ENCODE assay signal across 23 cellular contexts in the genomic region with DNA sequence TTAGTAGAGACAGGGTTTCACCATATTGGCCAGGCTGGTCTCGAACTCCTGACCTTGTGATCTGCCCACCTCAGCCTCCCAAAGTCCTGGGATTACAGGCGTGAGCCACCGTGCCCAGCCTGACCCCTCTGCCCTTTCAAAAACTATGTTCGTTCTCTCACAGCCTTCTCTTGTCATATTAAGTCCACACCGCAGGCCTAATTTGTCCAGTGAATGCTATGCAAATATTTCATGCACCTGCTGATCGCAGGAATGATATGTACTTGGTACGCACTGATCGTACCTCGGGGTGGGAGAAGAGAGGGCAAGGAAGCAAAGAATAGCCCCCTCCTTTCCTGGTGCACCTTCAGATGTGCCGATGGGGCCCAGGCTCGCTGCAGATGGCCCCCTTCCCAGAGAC. TPM values are rescaled to one million over a fixed set of nuclear protein-coding genes. Genes with fewer than 3 reads are reported as not detected.
A peak's percentile ranks its signal among the peaks of the same experiment; 100 is the strongest.
DNase-seq lines count a peak whose midpoint lies in the region; ATAC-seq and TF ChIP-seq lines count a peak whose summit lies in the region.
"Had no signal": no experiment of that assay in that cellular context is flagged by ENCODE, and none has a peak within 500 bp of the region (broad histone marks: within the 10 kb centered on the region; RNA-seq: fewer than 3 reads in every experiment).

No MANE protein-coding gene starts in this region.

- H3K27ac ChIP-seq in VCaP, result peak overlapping the region; percentile 62
- H3K27ac ChIP-seq in neuronal stem cell (replicated peaks; ENCODE audit: low read length), result no peak overlapping the region
- H3K27ac ChIP-seq: 22Rv1, BLaER1 had no signal

- no peak overlapping the region for H3K27ac Mint-ChIP-seq in MCF 10A (ENCODE audit: low read depth, unreplicated experiment)
- no peak overlapping the region for H3K27ac Mint-ChIP-seq in effector memory CD8-positive, alpha-beta T cell
- H3K27ac Mint-ChIP-seq: CD4-positive, alpha-beta memory T cell; HFFc6 had no signal

- peaks cover 5% of the 10 kb centered on the region for H3K36me3 Mint-ChIP-seq in MCF 10A (ENCODE audit: insufficient read depth, unreplicated experiment)
- H3K36me3 Mint-ChIP-seq in effector memory CD8-positive, alpha-beta T cell (ENCODE audit: insufficient read depth), result peaks cover 2% of the 10 kb centered on the region
- H3K36me3 Mint-ChIP-seq: CD4-positive, alpha-beta memory T cell had no signal

- no TSS peak for BruUV-seq in MCF 10A (replicated peaks; lab: Mats Ljungman, UMichigan)

- peaks cover 0 to 2% of the 10 kb centered on the region in 2 donors for H3K9me3 ChIP-seq in neuronal stem cell (replicated peaks in 1 of 2; ENCODE audit: control insufficient read depth in 2 of 2, insufficient read depth in 1 of 2, low read depth in 1 of 2, low read length in 2 of 2)
- H3K9me3 ChIP-seq: BLaER1 had no signal

- no peaks in the 10 kb centered on the region for H3K4me1 Mint-ChIP-seq in MCF 10A (ENCODE audit: insufficient read depth, unreplicated experiment)
- peaks cover 3% of the 10 kb centered on the region in 2 donors for H3K4me1 Mint-ChIP-seq in effector memory CD8-positive, alpha-beta T cell (ENCODE audit: low read depth in 2 of 2)

- H4K8ac ChIP-seq in neuronal stem cell (ENCODE audit: low read depth, low read length), result no peak overlapping the region

- no peaks in the 10 kb centered on the region for H3K27me3 Mint-ChIP-seq in MCF 10A (ENCODE audit: insufficient read depth, unreplicated experiment)
- H3K27me3 Mint-ChIP-seq in effector memory CD8-positive, alpha-beta T cell, result no peaks in the 10 kb centered on the region
- H3K27me3 Mint-ChIP-seq: CD4-positive, alpha-beta memory T cell had no signal

- H3K79me1 ChIP-seq in neuronal stem cell (ENCODE audit: low read depth, low read length), result peaks cover 5% of the 10 kb centered on the region

- TF ChIP-seq CTCF in MCF 10A (IDR thresholded peaks at IDR 0.05; ENCODE audit: unreplicated experiment) (no peak), VCaP (conservative IDR thresholded peaks at IDR 0.05) (no peak)

- no peak for ATAC-seq in effector memory CD8-positive, alpha-beta T cell (replicated peaks)
- ATAC-seq: GM12878, HCT116 had no signal

- CTCF ChIA-PET in MCF 10A (lab: Yijun Ruan, JAX), result no interaction called here

- no peak overlapping the region for H2AK5ac ChIP-seq in neuronal stem cell (ENCODE audit: low read depth, low read length)

- H3K4me1 ChIP-seq in neuronal stem cell (ENCODE audit: control insufficient read depth in 2 of 2, insufficient read depth in 1 of 2, low read depth in 1 of 2, low read length in 2 of 2), result peaks cover 1 to 5% of the 10 kb centered on the region in 2 donors

- no peak overlapping the region for H4K91ac ChIP-seq in neuronal stem cell (ENCODE audit: low read depth, low read length, poor library complexity)

- H3K14ac ChIP-seq in neuronal stem cell (ENCODE audit: low read length), result peak overlapping the region; percentile 56

- no peak overlapping the region for H3K18ac ChIP-seq in neuronal stem cell (ENCODE audit: low read length)

- no peak overlapping the region for H3K9ac ChIP-seq in neuronal stem cell (ENCODE audit: low read depth, low read length, poor library complexity)
- H3K9ac ChIP-seq: BLaER1 had no signal

- intact Hi-C loops in MCF 10A (cut with micrococcal nuclease), result no loop called here

- no peak overlapping the region for H2BK120ac ChIP-seq in neuronal stem cell (ENCODE audit: low read depth, low read length)

- no peaks in the 10 kb centered on the region for H3K9me3 Mint-ChIP-seq in MCF 10A (ENCODE audit: unreplicated experiment)
- no peaks in the 10 kb centered on the region for H3K9me3 Mint-ChIP-seq in effector memory CD8-positive, alpha-beta T cell
- H3K9me3 Mint-ChIP-seq: CD14-positive monocyte; CD4-positive, alpha-beta memory T cell; HFFc6 had no signal

- no CpG with 5 or more reads among the region's 11 CpGs for WGBS in neuronal stem cell (ENCODE audit: extremely low coverage in 2 of 2, insufficient read length in 2 of 2, insufficient replicate concordance in 1 of 2), 2 donors

- no peak overlapping the region for H2BK5ac ChIP-seq in neuronal stem cell (ENCODE audit: low read length)

- POLR2A ChIA-PET in MCF 10A (lab: Yijun Ruan, JAX), result no interaction called here

- no peak overlapping the region for H2BK12ac ChIP-seq in neuronal stem cell (ENCODE audit: low read length)

- H3K23ac ChIP-seq in neuronal stem cell (ENCODE audit: low read depth, low read length, poor library complexity), result peak overlapping the region; percentile 67

- H3K36me3 ChIP-seq in neuronal stem cell (replicated peaks in 1 of 2; ENCODE audit: control insufficient read depth in 2 of 2, insufficient read depth in 2 of 2, low read length in 2 of 2), result peaks cover 3 to 18% of the 10 kb centered on the region in 2 donors

- H3K4ac ChIP-seq in neuronal stem cell (ENCODE audit: low read length), result no peak overlapping the region

- H3K27me3 ChIP-seq in neuronal stem cell (ENCODE audit: control insufficient read depth in 3 of 3, insufficient read depth in 3 of 3, low read depth in 1 of 3, low read length in 3 of 3), result peaks cover 0 to 2% (median 0%) of the 10 kb centered on the region in 3 experiments
- H3K27me3 ChIP-seq: BLaER1 had no signal

- H2AFZ ChIP-seq in neuronal stem cell (ENCODE audit: low read length), result no peak overlapping the region

- DNase-seq in DMS53 (lab: John Stamatoyannopoulos, UW) (peak; percentile 46), DMS53 treated with DMSO at 0.1 percent for 48 hours (lab: John Stamatoyannopoulos, UW; ENCODE audit: unreplicated experiment) (no peak), T47D (ENCODE audit: low read depth in 1 of 2, low spot score in 1 of 2) (peak; percentile 73 to 84), MCF 10A (ENCODE audit: unreplicated experiment) (no peak), neuronal stem cell (ENCODE audit: low spot score) (no peak)
- no peak for DNase-seq in effector memory CD8-positive, alpha-beta T cell
- no peak for DNase-seq in central memory CD4-positive, alpha-beta T cell
- DNase-seq: CD4-positive, alpha-beta memory T cell; DMS153; DND-41; EL; GOT3; H7; HFFc6 had no signal

- no peak overlapping the region for H3K4me3 Mint-ChIP-seq in MCF 10A (ENCODE audit: unreplicated experiment)
- no peak overlapping the region for H3K4me3 Mint-ChIP-seq in effector memory CD8-positive, alpha-beta T cell
- H3K4me3 Mint-ChIP-seq: CD14-positive monocyte, HFFc6 had no signal

- no peak overlapping the region for H3K4me3 ChIP-seq in neuronal stem cell (ENCODE audit: low read length in 2 of 2)
- H3K4me3 ChIP-seq: BLaER1, GM12878 had no signal

- H3K4me2 ChIP-seq in neuronal stem cell (ENCODE audit: insufficient read depth, low read length, poor library complexity, severe bottlenecking), result no peak overlapping the region
- H3K4me2 ChIP-seq: BLaER1 had no signal

- in situ Hi-C loops in T47D (cut with HindIII; ENCODE audit: low pct_unique_long_range_greater_than_20kb, low sequenced_read_pairs), result no loop called here

- no peak overlapping the region for H2BK15ac ChIP-seq in neuronal stem cell (ENCODE audit: low read length)

RNA-seq across cellular contexts. Expression of a gene that starts 3.0 kb away (rescaled TPM):
- total RNA-seq in MCF 10A (2022), result 24.6 and 45.6 TPM in 2 replicates
- polyA plus RNA-seq in neuronal stem cell (2013, experiment 1 of 2), result 118 TPM
- 125 TPM for polyA plus RNA-seq in neuronal stem cell (2013, experiment 2 of 2)
- polyA plus RNA-seq: CD14-positive monocyte had no signal

RNA-seq across cellular contexts. Expression of a gene that starts 20.4 kb away (rescaled TPM):
- total RNA-seq in MCF 10A (2022), result not detected in 2 replicates
- not detected for polyA plus RNA-seq in neuronal stem cell (2013, experiment 1 of 2)
- not detected for polyA plus RNA-seq in neuronal stem cell (2013, experiment 2 of 2)
- total RNA-seq: A673; CD4-positive, alpha-beta memory T cell; G401; GM12878; H7; HFFc6 had no signal
- polyA plus RNA-seq: AG04450; CD14-positive monocyte; CD4-positive, alpha-beta memory T cell; GM12878 had no signal

RNA-seq across cellular contexts. Expression of a gene that starts 23.9 kb away (rescaled TPM):
- total RNA-seq in MCF 10A (2022), result 18.7 and 22.2 TPM in 2 replicates
- 50.8 TPM for polyA plus RNA-seq in neuronal stem cell (2013, experiment 1 of 2)
- polyA plus RNA-seq in neuronal stem cell (2013, experiment 2 of 2), result 52.7 TPM

RNA-seq across cellular contexts. Expression of a gene that starts 24.2 kb away (rescaled TPM):
- total RNA-seq in MCF 10A (2022), result 8.5 and 21.4 TPM in 2 replicates
- polyA plus RNA-seq in neuronal stem cell (2013, experiment 1 of 2), result 38.3 TPM
- 37.7 TPM for polyA plus RNA-seq in neuronal stem cell (2013, experiment 2 of 2)

RNA-seq across cellular contexts. Expression of a gene that starts 42.7 kb away (rescaled TPM):
- total RNA-seq in MCF 10A (2022), result 52.2 and 54.2 TPM in 2 replicates
- 16.6 TPM for polyA plus RNA-seq in neuronal stem cell (2013, experiment 1 of 2)
- polyA plus RNA-seq in neuronal stem cell (2013, experiment 2 of 2), result 16.6 TPM

Comparison
In these comparisons a context has a peak if more than half of its experiments do, and no peak if none do; other contexts are left out.
1. DNase-seq: peak in DMS53 (single experiment) and T47D (2 of 2); none in DMS53 treated with DMSO at 0.1 percent for 48 hours (single experiment), MCF 10A (single experiment), neuronal stem cell (single experiment), effector memory CD8-positive, alpha-beta T cell (0 of 3) and central memory CD4-positive, alpha-beta T cell (single experiment).